Comparison of ENCODE assay signal across 8 cellular contexts in the genomic region with DNA sequence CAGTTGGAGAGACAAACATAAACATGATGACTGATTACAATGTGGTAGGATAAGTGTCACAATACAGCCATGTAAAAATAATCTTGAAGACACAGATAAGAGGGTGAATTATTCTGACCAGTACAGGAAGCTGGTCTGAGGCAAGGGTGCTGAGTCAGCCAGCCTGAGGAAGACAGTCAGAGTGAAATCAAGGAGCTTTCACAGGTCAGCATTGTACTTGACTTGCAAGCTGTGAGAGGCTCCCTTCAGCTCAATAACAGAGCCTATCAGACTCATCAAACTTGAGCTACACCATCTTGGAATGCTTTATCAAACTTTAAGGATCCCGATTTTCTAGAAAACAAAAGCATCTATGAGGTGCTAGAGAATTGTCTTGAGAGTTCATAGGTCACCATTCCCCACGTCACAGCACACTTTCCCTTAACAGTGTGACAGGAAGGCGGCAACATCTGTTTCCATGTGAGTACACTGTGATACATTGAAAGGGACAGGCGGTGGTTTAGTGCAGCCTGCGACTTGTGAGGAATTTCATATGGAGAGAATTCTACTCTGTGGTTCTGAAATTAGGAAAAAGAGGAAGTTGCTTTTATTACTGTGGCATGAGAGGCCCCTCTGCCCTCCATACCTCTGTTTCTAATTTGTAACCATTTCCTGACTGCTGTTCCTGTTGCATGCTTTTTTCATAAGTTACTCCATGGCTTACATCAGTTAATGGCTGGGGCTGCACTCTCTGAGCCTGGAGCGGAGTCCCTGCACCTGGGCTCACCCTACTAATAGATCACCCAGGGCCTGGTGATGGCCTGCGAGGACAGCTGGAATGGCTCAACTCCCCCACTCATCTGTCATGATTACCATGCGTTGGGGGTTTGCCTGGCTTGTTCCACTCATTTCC.
DNase-seq lines count a peak whose midpoint lies in the region; ATAC-seq and TF ChIP-seq lines count a peak whose summit lies in the region.
"Had no signal": no experiment of that assay in that cellular context is flagged by ENCODE, and none has a peak within 500 bp of the region (broad histone marks: within the 10 kb centered on the region; RNA-seq: fewer than 3 reads in every experiment).

No MANE protein-coding gene starts in this region.

- H3K4me3 ChIP-seq in kidney epithelial cell (ENCODE audit: low read depth, low read length): no peak overlapping the region
- no peak overlapping the region for H3K4me3 ChIP-seq in HAP-1

- H3K27me3 ChIP-seq in kidney epithelial cell (ENCODE audit: control insufficient read depth, insufficient read depth, low read length) (no peaks in the 10 kb centered on the region), HAP-1 (ENCODE audit: low read depth) (no peaks in the 10 kb centered on the region)

- CTCF ChIA-PET in activated naive CD4-positive, alpha-beta T cell treated with anti-CD3 and anti-CD28 coated beads, Interleukin-2, amount 10 ng/mL, durations not matched to agents 7 days and 5 days (lab: Charles Lee): no interaction called here

- no peaks in the 10 kb centered on the region for H3K27me3 Mint-ChIP-seq in activated naive CD4-positive, alpha-beta T cell treated with anti-CD3 and anti-CD28 coated beads, Interleukin-2, amount 10 ng/mL, durations not matched to agents 7 days and 5 days
- H3K27me3 Mint-ChIP-seq: memory B cell had no signal

- DNase-seq in SIG-M5 treated with dmso at 0.1 percent for 504 hours (lab: John Stamatoyannopoulos, UW; ENCODE audit: unreplicated experiment) (peak; percentile 90), kidney epithelial cell (ENCODE audit: low read depth) (peak; percentile 16), HAP-1 (ENCODE audit: low spot score in 2 of 2) (no peak), cortex of kidney (lab: John Stamatoyannopoulos, UW) (no peak)
- DNase-seq in activated naive CD4-positive, alpha-beta T cell treated with anti-CD3 and anti-CD28 coated beads, Interleukin-2, amount 10 ng/mL, durations not matched to agents 7 days and 5 days: no peak

- H3K36me3 ChIP-seq in kidney epithelial cell (ENCODE audit: control insufficient read depth, insufficient read depth, low read length) (no peaks in the 10 kb centered on the region), HAP-1 (replicated peaks) (no peaks in the 10 kb centered on the region)

- H3K4me1 ChIP-seq in HAP-1: no peaks in the 10 kb centered on the region

- no peak overlapping the region for H3K4me3 Mint-ChIP-seq in activated naive CD4-positive, alpha-beta T cell treated with anti-CD3 and anti-CD28 coated beads, Interleukin-2, amount 10 ng/mL, durations not matched to agents 7 days and 5 days
- H3K4me3 Mint-ChIP-seq: memory B cell had no signal

- no peaks in the 10 kb centered on the region for H3K36me3 Mint-ChIP-seq in activated naive CD4-positive, alpha-beta T cell treated with anti-CD3 and anti-CD28 coated beads, Interleukin-2, amount 10 ng/mL, durations not matched to agents 7 days and 5 days
- H3K36me3 Mint-ChIP-seq: memory B cell had no signal

- no peak for TF ChIP-seq CTCF in kidney epithelial cell (IDR thresholded peaks at IDR 0.05; ENCODE audit: insufficient read depth, low read length, poor library complexity, severe bottlenecking)

- no peak overlapping the region for H3K27ac Mint-ChIP-seq in activated naive CD4-positive, alpha-beta T cell treated with anti-CD3 and anti-CD28 coated beads, Interleukin-2, amount 10 ng/mL, durations not matched to agents 7 days and 5 days
- H3K27ac Mint-ChIP-seq: memory B cell had no signal

- no peaks in the 10 kb centered on the region for H3K4me1 Mint-ChIP-seq in activated naive CD4-positive, alpha-beta T cell treated with anti-CD3 and anti-CD28 coated beads, Interleukin-2, amount 10 ng/mL, durations not matched to agents 7 days and 5 days

- H3K9me3 ChIP-seq in HAP-1: no peaks in the 10 kb centered on the region

- H3K9me3 Mint-ChIP-seq in activated naive CD4-positive, alpha-beta T cell treated with anti-CD3 and anti-CD28 coated beads, Interleukin-2, amount 10 ng/mL, durations not matched to agents 7 days and 5 days: no peaks in the 10 kb centered on the region
- H3K9me3 Mint-ChIP-seq: memory B cell had no signal

- peak; percentile 72 for ATAC-seq in GM19025 (IDR thresholded peaks at IDR 0.05; ENCODE audit: low read depth, unreplicated experiment)
- peak; percentile 66 for ATAC-seq in HG02943 (IDR thresholded peaks at IDR 0.05; ENCODE audit: low read depth, unreplicated experiment)

- in situ Hi-C loops in HAP-1 (cut with MboI; ENCODE audit: low sequenced_read_pairs): no loop called here

Comparison
In these comparisons a context has a peak if more than half of its experiments do, and no peak if none do; other contexts are left out.
1. DNase-seq: peak in SIG-M5 treated with dmso at 0.1 percent for 504 hours (single experiment) and kidney epithelial cell (single experiment); none in activated naive CD4-positive, alpha-beta T cell treated with anti-CD3 and anti-CD28 coated beads, Interleukin-2, amount 10 ng/mL, durations not matched to agents 7 days and 5 days (single experiment), HAP-1 (0 of 2) and cortex of kidney (single experiment).